In genomic region chr10:96089670-96090462, GRCh38 we compare ENCODE assay signal across 1 cellular context.
TF ChIP-seq lines count a peak whose summit lies in the region.

No MANE protein-coding gene starts in this region.

TF ChIP-seq in HepG2, 621 proteins besides CTCF, POLR2A, EP300 and RAD21 (continued from another document and continues in another):
- TF ChIP-seq ZEB1 (IDR thresholded peaks at IDR 0.05; ENCODE audit: insufficient replicate concordance, low read depth), result peak; percentile 61
- peak; percentile 32; the same call in 1 of the 2 replicates for TF ChIP-seq SRF (IDR thresholded peaks at IDR 0.05; ENCODE audit: low read depth, low read length)
- TF ChIP-seq RORA (CRISPR knock-in tag; IDR thresholded peaks at IDR 0.05), result no peak
- peak; percentile 2; the same call in 1 of the 2 replicates for TF ChIP-seq ZNF230 (CRISPR knock-in tag; IDR thresholded peaks at IDR 0.05)
- TF ChIP-seq ZBTB3 (CRISPR knock-in tag; IDR thresholded peaks at IDR 0.05; ENCODE audit: borderline replicate concordance, low read depth), result no peak
- no peak for TF ChIP-seq FOXO4 (CRISPR knock-in tag; conservative IDR thresholded peaks at IDR 0.05)
- TF ChIP-seq NPAS2 (CRISPR knock-in tag; IDR thresholded peaks at IDR 0.05; ENCODE audit: borderline replicate concordance), result no peak
- TF ChIP-seq NFYB (CRISPR knock-in tag; IDR thresholded peaks at IDR 0.05), result no peak; the same call in 1 of the 2 replicates
- TF ChIP-seq CAMTA2 (CRISPR knock-in tag; IDR thresholded peaks at IDR 0.05; ENCODE audit: borderline replicate concordance), result no peak
- no peak for TF ChIP-seq MAFG (CRISPR knock-in tag; IDR thresholded peaks at IDR 0.05)
- TF ChIP-seq REST (IDR thresholded peaks at IDR 0.05; ENCODE audit: borderline replicate concordance in 1 of 2, low read depth in 1 of 2, low read length in 2 of 2), result no peak
- TF ChIP-seq EZH2 (conservative IDR thresholded peaks at IDR 0.05; ENCODE audit: low read depth, low read length), result no peak
- TF ChIP-seq KDM5B (CRISPR knock-in tag; IDR thresholded peaks at IDR 0.05; ENCODE audit: borderline replicate concordance), result peak; percentile 91; the same call in 1 of the 2 replicates
- TF ChIP-seq ZNF143 (CRISPR knock-in tag; IDR thresholded peaks at IDR 0.05), result peak; percentile 46; the same call in 1 of the 2 replicates
- TF ChIP-seq NCOA1 (CRISPR knock-in tag; IDR thresholded peaks at IDR 0.05), result no peak
- TF ChIP-seq HIVEP1 (CRISPR knock-in tag; IDR thresholded peaks at IDR 0.05), result peak; percentile 45; the same call in 1 of the 2 replicates
- TF ChIP-seq PAXIP1 (CRISPR knock-in tag; conservative IDR thresholded peaks at IDR 0.05), result peak; percentile 36
- TF ChIP-seq IKZF5 (CRISPR knock-in tag; IDR thresholded peaks at IDR 0.05), result peak; percentile 83
- TF ChIP-seq ZNF598 (CRISPR knock-in tag; IDR thresholded peaks at IDR 0.05; ENCODE audit: borderline replicate concordance), result peak; percentile 52; the same call in 1 of the 2 replicates
- peak; percentile 22 for TF ChIP-seq AHR (CRISPR knock-in tag; IDR thresholded peaks at IDR 0.05)
- no peak for TF ChIP-seq ADNP (CRISPR knock-in tag; IDR thresholded peaks at IDR 0.05)
- TF ChIP-seq KDM5A (IDR thresholded peaks at IDR 0.05; ENCODE audit: borderline replicate concordance, low read length), result peak; percentile 77
- TF ChIP-seq ATAD3A (CRISPR knock-in tag; IDR thresholded peaks at IDR 0.05), result no peak
- no peak for TF ChIP-seq HMG20B (CRISPR knock-in tag; conservative IDR thresholded peaks at IDR 0.05)
- TF ChIP-seq ZNF75D (CRISPR knock-in tag; IDR thresholded peaks at IDR 0.05; ENCODE audit: borderline replicate concordance), result no peak
- no peak for TF ChIP-seq CSRNP1 (CRISPR knock-in tag; IDR thresholded peaks at IDR 0.05)
- TF ChIP-seq NFKBIZ (CRISPR knock-in tag; IDR thresholded peaks at IDR 0.05), result 0 out of 2 replicates have a peak, but pooled peaks have one; percentile 68
- TF ChIP-seq HOXA7 (CRISPR knock-in tag; IDR thresholded peaks at IDR 0.05), result no peak; the same call in 1 of the 2 replicates
- no peak for TF ChIP-seq ZNF614 (CRISPR knock-in tag; IDR thresholded peaks at IDR 0.05; ENCODE audit: borderline replicate concordance)
- TF ChIP-seq SP1 (IDR thresholded peaks at IDR 0.05), result no peak
- TF ChIP-seq SP1 (CRISPR knock-in tag; IDR thresholded peaks at IDR 0.05), result peak; percentile 56; the same call in 1 of the 2 replicates
- TF ChIP-seq SKI (IDR thresholded peaks at IDR 0.05; ENCODE audit: partially characterized antibody), result no peak
- TF ChIP-seq MIER2 (CRISPR knock-in tag; IDR thresholded peaks at IDR 0.05), result peak; percentile 55; the same call in 1 of the 2 replicates
- TF ChIP-seq ZNF781 (CRISPR knock-in tag; IDR thresholded peaks at IDR 0.05; ENCODE audit: borderline replicate concordance, not compliant biosample characterization), result peak; percentile 24
- no peak for TF ChIP-seq ZNF17 (CRISPR knock-in tag; IDR thresholded peaks at IDR 0.05)
- peak; percentile 59 for TF ChIP-seq HCFC1 (IDR thresholded peaks at IDR 0.05; ENCODE audit: low read depth, low read length)
- peak; percentile 50; the same call in 1 of the 2 replicates for TF ChIP-seq CBFB (CRISPR knock-in tag; IDR thresholded peaks at IDR 0.05)
- peak; percentile 69 for TF ChIP-seq DRAP1 (CRISPR knock-in tag; IDR thresholded peaks at IDR 0.05)
- TF ChIP-seq ZNF841 (CRISPR knock-in tag; IDR thresholded peaks at IDR 0.05; ENCODE audit: borderline replicate concordance), result no peak
- no peak for TF ChIP-seq NFE2 (CRISPR knock-in tag; IDR thresholded peaks at IDR 0.05)
- no peak for TF ChIP-seq CREB3 (CRISPR knock-in tag; IDR thresholded peaks at IDR 0.05)
- TF ChIP-seq TARDBP (CRISPR knock-in tag; IDR thresholded peaks at IDR 0.05), result 0 out of 2 replicates have a peak, but pooled peaks have one; percentile 43
- peak in 1 of 2 experiments; percentile 42; a peak in 2 of 4 replicates for TF ChIP-seq NR2F1 (CRISPR knock-in tag; IDR thresholded peaks at IDR 0.05)
- peak; percentile 67; the same call in 1 of the 2 replicates for TF ChIP-seq MYC (CRISPR knock-in tag; IDR thresholded peaks at IDR 0.05; ENCODE audit: borderline replicate concordance)
- peak; percentile 82 for TF ChIP-seq ASH2L (IDR thresholded peaks at IDR 0.05; ENCODE audit: insufficient read length, low read depth, low read length)
- no peak for TF ChIP-seq ZNF674 (CRISPR knock-in tag; IDR thresholded peaks at IDR 0.05; ENCODE audit: low read depth)
- no peak for TF ChIP-seq MBD4 (IDR thresholded peaks at IDR 0.05; ENCODE audit: borderline replicate concordance, low read length)
- TF ChIP-seq PRDM15 (CRISPR knock-in tag; IDR thresholded peaks at IDR 0.05), result peak; percentile 33; the same call in 1 of the 2 replicates
- TF ChIP-seq HNRNPH1 (optimal IDR thresholded peaks at IDR 0.05; ENCODE audit: low read depth, low read length), result peak; percentile 84
- TF ChIP-seq MAX (IDR thresholded peaks at IDR 0.05), result peak; percentile 79; the same call in 1 of the 2 replicates
- TF ChIP-seq PRPF4 (IDR thresholded peaks at IDR 0.05; ENCODE audit: low read depth, low read length, poor library complexity, severe bottlenecking), result no peak
- TF ChIP-seq NR1H2 (CRISPR knock-in tag; IDR thresholded peaks at IDR 0.05; ENCODE audit: borderline replicate concordance, low read depth), result no peak
- TF ChIP-seq DDIT3 (CRISPR knock-in tag; IDR thresholded peaks at IDR 0.05), result no peak
